In genomic region chr19:31664997-31665396, GRCh38 we compare ENCODE assay signal across 34 cellular contexts.
"Had no signal": no experiment of that assay in that cellular context is flagged by ENCODE, and none has a peak within 500 bp of the region (broad histone marks: within the 10 kb centered on the region; RNA-seq: fewer than 3 reads in every experiment).

No MANE protein-coding gene starts in this region.

- H3K4me3 ChIP-seq: MG63 had no signal

- DNase-seq: Karpas-422, Kasumi-1, MG63, MM.1S, MV-4-11, NCI-H1048, NCI-H1092, NCI-H1092 treated with DMSO at 0.1 percent for 48 hours, NCI-H1105, NCI-H1105 treated with DMSO at 0.1 percent for 48 hours, NCI-H1417, NCI-H1417 treated with DMSO at 0.1 percent for 48 hours, NCI-H1436, NCI-H1436 treated with DMSO at 0.1 percent for 48 hours, NCI-H146, NCI-H1694, NCI-H1694 treated with DMSO at 0.1 percent for 48 hours, NCI-H187, NCI-H187 treated with DMSO at 0.1 percent for 48 hours, NCI-H1930, NCI-H2029, NCI-H2029 treated with DMSO at 0.1 percent for 48 hours, NCI-H2081, NCI-H2081 treated with DMSO at 0.1 percent for 48 hours, NCI-H2107, NCI-H2171, NCI-H2171 treated with DMSO at 0.1 percent for 48 hours, NCI-H2227 treated with DMSO at 0.1 percent for 48 hours, NCI-H226, NCI-H345, NCI-H446, NCI-H446 treated with DMSO at 0.1 percent for 48 hours, NCI-H510A had no signal

- H3K9me3 ChIP-seq: MG63 had no signal

- H3K4me2 ChIP-seq: KMS-11 had no signal

- H3K27ac ChIP-seq: KMS-11 had no signal

- H3K27me3 ChIP-seq: MG63 had no signal

- H3K9ac ChIP-seq: KMS-11 had no signal

- H3K36me3 ChIP-seq: MG63 had no signal
